ENCODE assay signal across 1 cellular context in genomic region chr13:98506343-98507059, GRCh38.
TF ChIP-seq lines count a peak whose summit lies in the region.

No MANE protein-coding gene starts in this region.

TF ChIP-seq in HepG2, 621 proteins besides CTCF, POLR2A, EP300 and RAD21 (continued from another document and continues in another):
- TF ChIP-seq ZNF800 (CRISPR knock-in tag; IDR thresholded peaks at IDR 0.05) (peak; percentile 87), TIGD3 (CRISPR knock-in tag; IDR thresholded peaks at IDR 0.05; ENCODE audit: borderline replicate concordance) (no peak; the same call in 1 of the 2 replicates), CHD4 (IDR thresholded peaks at IDR 0.05; ENCODE audit: borderline replicate concordance, low read length) (no peak), NCOA1 (CRISPR knock-in tag; IDR thresholded peaks at IDR 0.05) (no peak), BRD4 (CRISPR knock-in tag; IDR thresholded peaks at IDR 0.05) (0 out of 2 replicates have a peak, but pooled peaks have one; percentile 45), ZNF30 (CRISPR knock-in tag; IDR thresholded peaks at IDR 0.05) (peak; percentile 55; the same call in 1 of the 2 replicates), HOXA7 (CRISPR knock-in tag; IDR thresholded peaks at IDR 0.05) (no peak), FLYWCH1 (CRISPR knock-in tag; IDR thresholded peaks at IDR 0.05) (peak; percentile 73; the same call in 1 of the 2 replicates), CHD2 (IDR thresholded peaks at IDR 0.05; ENCODE audit: low read depth, low read length) (no peak), UBTF (CRISPR knock-in tag; IDR thresholded peaks at IDR 0.05) (peak; percentile 68; the same call in 1 of the 2 replicates), ZNF790 (CRISPR knock-in tag; IDR thresholded peaks at IDR 0.05; ENCODE audit: borderline replicate concordance) (peak; percentile 72; the same call in 1 of the 2 replicates), ZBTB42 (CRISPR knock-in tag; IDR thresholded peaks at IDR 0.05) (peak; percentile 91), EED (CRISPR knock-in tag; IDR thresholded peaks at IDR 0.05) (peak; percentile 92; the same call in 1 of the 2 replicates), ZNF781 (CRISPR knock-in tag; IDR thresholded peaks at IDR 0.05; ENCODE audit: borderline replicate concordance, not compliant biosample characterization) (peak; percentile 96), YY1 (IDR thresholded peaks at IDR 0.05; ENCODE audit: insufficient read depth, insufficient replicate concordance, low read depth, low read length) (no peak), ZSCAN31 (CRISPR knock-in tag; IDR thresholded peaks at IDR 0.05; ENCODE audit: low read depth) (peak; percentile 82; the same call in 1 of the 2 replicates), SP4 (CRISPR knock-in tag; IDR thresholded peaks at IDR 0.05) (peak; percentile 73), ZNF598 (CRISPR knock-in tag; IDR thresholded peaks at IDR 0.05; ENCODE audit: borderline replicate concordance) (peak; percentile 83; the same call in 1 of the 2 replicates), ZNF740 (CRISPR knock-in tag; IDR thresholded peaks at IDR 0.05) (no peak), SRF (IDR thresholded peaks at IDR 0.05; ENCODE audit: low read depth, low read length) (no peak), STAG1 (CRISPR knock-in tag; IDR thresholded peaks at IDR 0.05) (peak; percentile 9; the same call in 1 of the 2 replicates), ZNF549 (CRISPR knock-in tag; IDR thresholded peaks at IDR 0.05) (no peak), NFE2 (CRISPR knock-in tag; IDR thresholded peaks at IDR 0.05) (no peak), DZIP1 (CRISPR knock-in tag; IDR thresholded peaks at IDR 0.05) (peak; percentile 88), TBX3 (IDR thresholded peaks at IDR 0.05; ENCODE audit: borderline replicate concordance) (peak; percentile 93), ZNF574 (CRISPR knock-in tag; IDR thresholded peaks at IDR 0.05) (peak; percentile 91), CEBPB (IDR thresholded peaks at IDR 0.05; ENCODE audit: borderline replicate concordance, low read depth, low read length) (peak; percentile 63; the same call in 1 of the 2 replicates), ISX (CRISPR knock-in tag; conservative IDR thresholded peaks at IDR 0.05) (peak; percentile 82), JUND (CRISPR knock-in tag; IDR thresholded peaks at IDR 0.05) (peak; percentile 79), BCL3 (CRISPR knock-in tag; IDR thresholded peaks at IDR 0.05) (peak; percentile 98), ZNF121 (CRISPR knock-in tag; IDR thresholded peaks at IDR 0.05) (peak; percentile 71), SRSF9 (IDR thresholded peaks at IDR 0.05; ENCODE audit: borderline replicate concordance, insufficient read depth, low read depth, low read length, poor library complexity, severe bottlenecking) (no peak), ZNF136 (CRISPR knock-in tag; IDR thresholded peaks at IDR 0.05; ENCODE audit: low read depth) (peak; percentile 90; the same call in 1 of the 2 replicates), ZBTB37 (CRISPR knock-in tag; IDR thresholded peaks at IDR 0.05) (no peak), ZNF33A (CRISPR knock-in tag; IDR thresholded peaks at IDR 0.05; ENCODE audit: borderline replicate concordance) (no peak; the same call in 1 of the 2 replicates), MTF1 (CRISPR knock-in tag; IDR thresholded peaks at IDR 0.05) (peak; percentile 93), ZNF274 (CRISPR knock-in tag; IDR thresholded peaks at IDR 0.05) (peak; percentile 98), ZC3H4 (CRISPR knock-in tag; IDR thresholded peaks at IDR 0.05; ENCODE audit: borderline replicate concordance) (no peak; the same call in 1 of the 2 replicates), SSRP1 (CRISPR knock-in tag; IDR thresholded peaks at IDR 0.05) (peak; percentile 84; the same call in 1 of the 2 replicates), ATF2 (CRISPR knock-in tag; IDR thresholded peaks at IDR 0.05) (peak; percentile 93)
- TF ChIP-seq, protein P1, sequence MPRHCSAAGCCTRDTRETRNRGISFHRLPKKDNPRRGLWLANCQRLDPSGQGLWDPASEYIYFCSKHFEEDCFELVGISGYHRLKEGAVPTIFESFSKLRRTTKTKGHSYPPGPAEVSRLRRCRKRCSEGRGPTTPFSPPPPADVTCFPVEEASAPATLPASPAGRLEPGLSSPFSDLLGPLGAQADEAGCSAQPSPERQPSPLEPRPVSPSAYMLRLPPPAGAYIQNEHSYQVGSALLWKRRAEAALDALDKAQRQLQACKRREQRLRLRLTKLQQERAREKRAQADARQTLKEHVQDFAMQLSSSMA (CRISPR knock-in tag; IDR thresholded peaks at IDR 0.05): peak; percentile 91; the same call in 1 of the 2 replicates
- TF ChIP-seq, protein P2, sequence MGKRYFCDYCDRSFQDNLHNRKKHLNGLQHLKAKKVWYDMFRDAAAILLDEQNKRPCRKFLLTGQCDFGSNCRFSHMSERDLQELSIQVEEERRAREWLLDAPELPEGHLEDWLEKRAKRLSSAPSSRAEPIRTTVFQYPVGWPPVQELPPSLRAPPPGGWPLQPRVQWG (CRISPR knock-in tag; IDR thresholded peaks at IDR 0.05; ENCODE audit: borderline replicate concordance, low read depth): no peak
